ENCODE assay signal across 8 cellular contexts in the genomic region with DNA sequence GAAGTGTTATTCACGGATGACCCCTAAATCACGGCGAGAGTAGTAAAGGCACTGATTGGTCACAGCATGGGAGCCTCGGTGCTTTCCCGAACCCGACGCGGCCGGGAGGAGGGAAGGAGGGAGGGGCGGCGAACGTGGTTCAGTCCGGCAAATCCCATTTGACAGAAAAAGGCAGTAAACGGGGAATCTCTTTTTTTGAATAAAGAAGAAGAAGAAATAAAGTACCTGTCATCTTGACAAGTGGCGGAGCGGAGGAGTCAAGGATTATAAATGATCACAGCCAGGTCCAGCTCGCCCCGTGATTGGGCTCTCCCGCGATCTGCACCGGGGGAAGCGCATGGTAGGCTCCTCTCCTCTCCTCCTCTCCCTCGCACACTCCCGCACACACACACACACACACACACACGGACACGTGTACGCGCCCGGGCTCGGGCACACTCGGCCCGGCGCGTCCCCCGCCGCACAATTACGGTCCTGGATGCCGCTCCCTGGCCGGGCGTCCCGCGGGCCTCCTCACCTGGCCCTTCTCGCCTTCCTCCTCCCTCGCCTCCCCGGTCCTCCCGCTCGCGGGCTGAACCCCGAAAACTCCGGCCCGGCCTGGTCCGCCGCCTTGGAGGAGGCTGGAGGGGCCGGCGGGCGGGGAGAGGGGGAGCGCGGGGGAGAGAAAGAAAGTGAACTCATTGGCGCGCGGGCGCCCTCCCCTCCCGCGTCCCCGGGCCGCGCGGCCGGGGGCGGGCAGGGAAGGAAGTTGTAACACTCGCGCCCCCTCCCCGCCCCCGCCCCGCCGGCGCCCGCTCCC.
A peak's percentile ranks its signal among the peaks of the same experiment; 100 is the strongest.
DNase-seq lines count a peak whose midpoint lies in the region; ATAC-seq and TF ChIP-seq lines count a peak whose summit lies in the region.

No MANE protein-coding gene starts in this region.

- H3K9me3 ChIP-seq in RWPE2 (ENCODE audit: severe bottlenecking) (peaks cover under 1% of the 10 kb centered on the region), endodermal cell (ENCODE audit: control insufficient read depth, low read length) (no peaks in the 10 kb centered on the region), mucosa of rectum (ENCODE audit: control insufficient read depth in 2 of 2, low read length in 2 of 2) (no peaks in the 10 kb centered on the region)

- H3K9me3 Mint-ChIP-seq in endodermal cell: no peaks in the 10 kb centered on the region

- peak overlapping the region; percentile 51 for H3K27ac ChIP-seq in RWPE2 (ENCODE audit: poor library complexity, severe bottlenecking)
- H3K27ac ChIP-seq in endodermal cell (ENCODE audit: low read depth, low read length): peak overlapping the region; percentile 94
- no peak overlapping the region for H3K27ac ChIP-seq in mucosa of rectum (ENCODE audit: low read depth in 2 of 2, low read length in 2 of 2)

- WGBS in endodermal cell (ENCODE audit: insufficient coverage in 1 of 2, insufficient read length in 1 of 2), 2 experiments: 0% methylated on average over 10 to 75 of the region's 78 CpGs

- H3K36me3 ChIP-seq in RWPE2 (ENCODE audit: low read depth) (no peaks in the 10 kb centered on the region), endodermal cell (ENCODE audit: control insufficient read depth, insufficient read depth, low read length) (no peaks in the 10 kb centered on the region), mucosa of rectum (ENCODE audit: control insufficient read depth in 2 of 2, insufficient read depth in 2 of 2, low read length in 2 of 2) (no peaks in the 10 kb centered on the region)

- no peaks in the 10 kb centered on the region for H3K36me3 Mint-ChIP-seq in endodermal cell (ENCODE audit: low read depth)

- H3K9ac ChIP-seq in endodermal cell (ENCODE audit: extremely low read depth, low read length, poor library complexity, severe bottlenecking): peak overlapping the region; percentile 64
- no peak overlapping the region for H3K9ac ChIP-seq in mucosa of rectum (ENCODE audit: low read depth in 1 of 2, low read length in 2 of 2)

- ATAC-seq in HG03159 (IDR thresholded peaks at IDR 0.05; ENCODE audit: unreplicated experiment): peak; percentile 28
- ATAC-seq in RWPE2 (ENCODE audit: low read depth): peak; percentile 58
- ATAC-seq in GM21825 (IDR thresholded peaks at IDR 0.05; ENCODE audit: unreplicated experiment): no peak
- ATAC-seq in HG03565 (IDR thresholded peaks at IDR 0.05; ENCODE audit: unreplicated experiment): no peak
- ATAC-seq in GM21381 (IDR thresholded peaks at IDR 0.05; ENCODE audit: unreplicated experiment): no peak

- H3K4me3 ChIP-seq in RWPE2 (ENCODE audit: severe bottlenecking) (peak overlapping the region; percentile 89), endodermal cell (ENCODE audit: low read length) (peak overlapping the region; percentile 91), mucosa of rectum (ENCODE audit: low read length in 2 of 2) (peak overlapping the region; percentile 32 to 56)

- TF ChIP-seq CTCF in RWPE2 (IDR thresholded peaks at IDR 0.05; ENCODE audit: poor library complexity, severe bottlenecking): no peak
- no peak for TF ChIP-seq CTCF in endodermal cell (conservative IDR thresholded peaks at IDR 0.05)

- peaks cover 10% of the 10 kb centered on the region for H3K27me3 ChIP-seq in RWPE2 (ENCODE audit: insufficient read depth, poor library complexity, severe bottlenecking)
- H3K27me3 ChIP-seq in endodermal cell (ENCODE audit: control insufficient read depth, insufficient read depth, low read length, poor library complexity, severe bottlenecking): peaks cover 40% of the 10 kb centered on the region
- H3K27me3 ChIP-seq in mucosa of rectum (ENCODE audit: control insufficient read depth in 2 of 2, insufficient read depth in 2 of 2, low read length in 2 of 2): peaks cover 42 to 52% of the 10 kb centered on the region in 2 donors

- H3K27ac Mint-ChIP-seq in endodermal cell: peak overlapping the region; percentile 55

- DNase-seq in GM04504 (ENCODE audit: low read depth): peak; percentile 60
- peak; percentile 66 for DNase-seq in RWPE2 (ENCODE audit: low spot score)
- DNase-seq in endodermal cell: peak; percentile 88

- H3K27me3 Mint-ChIP-seq in endodermal cell (ENCODE audit: insufficient read depth): peaks cover 54% of the 10 kb centered on the region

- peaks cover 39% of the 10 kb centered on the region for H3K4me1 Mint-ChIP-seq in endodermal cell

- no peaks in the 10 kb centered on the region for H3K4me1 ChIP-seq in RWPE2 (ENCODE audit: insufficient read depth, poor library complexity, severe bottlenecking)
- no peaks in the 10 kb centered on the region for H3K4me1 ChIP-seq in endodermal cell (ENCODE audit: control insufficient read depth, insufficient read depth, low read length)
- peaks cover 3 to 7% of the 10 kb centered on the region in 2 donors for H3K4me1 ChIP-seq in mucosa of rectum (ENCODE audit: control insufficient read depth in 2 of 2, insufficient read depth in 2 of 2, low read length in 2 of 2)

- H3K4me3 Mint-ChIP-seq in endodermal cell: peak overlapping the region; percentile 89

Comparison
In these comparisons a context has a peak if more than half of its experiments do, and no peak if none do; other contexts are left out.
1. ATAC-seq: peak in HG03159 (single experiment) and RWPE2 (single experiment); none in GM21825 (single experiment), HG03565 (single experiment) and GM21381 (single experiment).
2. H3K27ac ChIP-seq: peak in RWPE2 (single experiment) and endodermal cell (single experiment); none in mucosa of rectum (0 of 2).
3. Peak in every context shown above with its lines, with median percentiles within 50 percentile points of each other: DNase-seq and H3K4me3 ChIP-seq.